In genomic region chr3:58175098-58175428, GRCh38 we compare ENCODE assay signal across 12 cellular contexts. TPM values are rescaled to one million over a fixed set of nuclear protein-coding genes. Genes with fewer than 3 reads are reported as not detected.
DNase-seq lines count a peak whose midpoint lies in the region; ATAC-seq, FAIRE-seq and TF ChIP-seq lines count a peak whose summit lies in the region.
"Had no signal": no experiment of that assay in that cellular context is flagged by ENCODE, and none has a peak within 500 bp of the region (broad histone marks: within the 10 kb centered on the region; RNA-seq: fewer than 3 reads in every experiment).

No MANE protein-coding gene starts in this region.

- CTCF ChIA-PET in activated CD8-positive, alpha-beta memory T cell treated with anti-CD3 and anti-CD28 coated beads, Interleukin-2, amount 10 ng/mL, durations not matched to agents 7 days and 5 days (lab: Charles Lee) = interaction anchor here (1.1 to 1.2 kb wide), 2 partner anchors 9 to 131 kb away, joined by 3 read pairs; partner anchors contain the start of genes HTD2 and RPP14

- peak overlapping the region; percentile 56 for H3K27ac ChIP-seq in HUES64 (ENCODE audit: low read depth, low read length)
- peak overlapping the region in 3 of 5 donors; percentile 19 to 75 (median 40) for H3K27ac ChIP-seq in adrenal gland
- peak overlapping the region; percentile 39 to 62 for H3K27ac ChIP-seq in left lung
- H3K27ac ChIP-seq in small intestine (ENCODE audit: low read depth in 1 of 2, low read length in 1 of 2) = peak overlapping the region; percentile 87 to 91

- no peak for DNase-seq in adrenal gland
- no peak for DNase-seq in left lung
- peak; percentile 30 for DNase-seq in small intestine
- no peak for DNase-seq in anterior cingulate cortex (lab: John Stamatoyannopoulos, UW)
- no peak for DNase-seq in activated CD8-positive, alpha-beta memory T cell treated with anti-CD3 and anti-CD28 coated beads, Interleukin-2, amount 10 ng/mL, durations not matched to agents 7 days and 5 days
- DNase-seq: CD8-positive, alpha-beta memory T cell; GF-D8 had no signal

- H3K4me1 Mint-ChIP-seq in activated CD8-positive, alpha-beta memory T cell treated with anti-CD3 and anti-CD28 coated beads, Interleukin-2, amount 10 ng/mL, durations not matched to agents 7 days and 5 days = peaks cover 21% of the 10 kb centered on the region

- H3K36me3 ChIP-seq in HUES64 (ENCODE audit: insufficient read depth, low read length) (peaks cover 19% of the 10 kb centered on the region), adrenal gland (replicated peaks in 1 of 2) (peaks cover 0 to 8% of the 10 kb centered on the region in 2 donors), left lung (peaks cover 0 to 15% of the 10 kb centered on the region in 2 donors), small intestine (ENCODE audit: control insufficient read depth in 2 of 2, insufficient read depth in 2 of 2, low read length in 2 of 2) (peaks cover 0 to 4% of the 10 kb centered on the region in 2 donors)

- H3K27me3 ChIP-seq in HUES64 (ENCODE audit: insufficient read depth, low read length) (peaks cover 10% of the 10 kb centered on the region; the same call in 1 of the 2 replicates), adrenal gland (no peaks in the 10 kb centered on the region), left lung (peaks cover 0 to 7% of the 10 kb centered on the region in 2 donors), small intestine (ENCODE audit: control insufficient read depth in 2 of 2, insufficient read depth in 2 of 2, low read length in 2 of 2) (no peaks in the 10 kb centered on the region)

- peaks cover 32% of the 10 kb centered on the region for H3K4me1 ChIP-seq in HUES64 (ENCODE audit: insufficient read depth, low read length)
- H3K4me1 ChIP-seq in adrenal gland (replicated peaks in 1 of 2) = peaks cover 12 to 28% of the 10 kb centered on the region in 2 donors
- peaks cover 16 to 45% of the 10 kb centered on the region in 2 donors for H3K4me1 ChIP-seq in left lung
- peaks cover 3 to 6% of the 10 kb centered on the region in 2 donors for H3K4me1 ChIP-seq in small intestine (ENCODE audit: control insufficient read depth in 2 of 2, insufficient read depth in 1 of 2, low read depth in 1 of 2, low read length in 1 of 2)

- no peaks in the 10 kb centered on the region for H3K9me3 Mint-ChIP-seq in activated CD8-positive, alpha-beta memory T cell treated with anti-CD3 and anti-CD28 coated beads, Interleukin-2, amount 10 ng/mL, durations not matched to agents 7 days and 5 days (ENCODE audit: low read depth)
- H3K9me3 Mint-ChIP-seq: CD8-positive, alpha-beta memory T cell had no signal

- H3K9me3 ChIP-seq in HUES64 (ENCODE audit: insufficient read depth, low read depth, low read length) = no peaks in the 10 kb centered on the region
- no peaks in the 10 kb centered on the region for H3K9me3 ChIP-seq in adrenal gland (replicated peaks in 1 of 3)
- no peaks in the 10 kb centered on the region for H3K9me3 ChIP-seq in left lung
- no peaks in the 10 kb centered on the region for H3K9me3 ChIP-seq in small intestine (ENCODE audit: control insufficient read depth, low read depth)

- no peak overlapping the region for H3K27ac Mint-ChIP-seq in activated CD8-positive, alpha-beta memory T cell treated with anti-CD3 and anti-CD28 coated beads, Interleukin-2, amount 10 ng/mL, durations not matched to agents 7 days and 5 days

- ATAC-seq in left lung = no peak
- no peak for ATAC-seq in GM21619 (IDR thresholded peaks at IDR 0.05; ENCODE audit: unreplicated experiment)
- ATAC-seq in activated CD8-positive, alpha-beta memory T cell treated with anti-CD3 and anti-CD28 coated beads, Interleukin-2, amount 10 ng/mL, durations not matched to agents 7 days and 5 days = no peak
- ATAC-seq in GM21447 (IDR thresholded peaks at IDR 0.05; ENCODE audit: unreplicated experiment) = no peak
- ATAC-seq: activated CD4-positive, CD25-positive, alpha-beta regulatory T cell treated with anti-CD3 and anti-CD28 coated beads, Interleukin-2, amount 50 U/mL, for 24 hours had no signal

- no peaks in the 10 kb centered on the region for H3K36me3 Mint-ChIP-seq in activated CD8-positive, alpha-beta memory T cell treated with anti-CD3 and anti-CD28 coated beads, Interleukin-2, amount 10 ng/mL, durations not matched to agents 7 days and 5 days

- TF ChIP-seq CTCF in adrenal gland (IDR thresholded peaks at IDR 0.05) = no peak
- no peak for TF ChIP-seq CTCF in left lung (IDR thresholded peaks at IDR 0.05)

- H3K4me3 ChIP-seq in HUES64 (ENCODE audit: low read length) (no peak overlapping the region), adrenal gland (no peak overlapping the region), left lung (no peak overlapping the region), small intestine (ENCODE audit: low read depth in 1 of 2, low read length in 2 of 2) (no peak overlapping the region)

- peaks cover 2% of the 10 kb centered on the region for H3K27me3 Mint-ChIP-seq in activated CD8-positive, alpha-beta memory T cell treated with anti-CD3 and anti-CD28 coated beads, Interleukin-2, amount 10 ng/mL, durations not matched to agents 7 days and 5 days

- FAIRE-seq in small intestine (lab: Jason Lieb, UNC) = no peak
- FAIRE-seq: endometrium had no signal

- no peak overlapping the region for H3K4me3 Mint-ChIP-seq in activated CD8-positive, alpha-beta memory T cell treated with anti-CD3 and anti-CD28 coated beads, Interleukin-2, amount 10 ng/mL, durations not matched to agents 7 days and 5 days
- H3K4me3 Mint-ChIP-seq: CD8-positive, alpha-beta memory T cell had no signal

- intact Hi-C loops in adrenal gland (cut with DNase I) (loop anchor here in 1 of 2 donors (10.0 kb wide), 1 partner anchor 170 kb away; the partner anchor contains the start of gene FLNB), left lung (cut with DNase I) (no loop called here)

- TF ChIP-seq POLR2A in adrenal gland (IDR thresholded peaks at IDR 0.05) = no peak

- WGBS in HUES64 = 49% methylated on average over 2 of the region's 3 CpGs
- 25 to 43% (median 35%) methylated on average over 3 of the region's 3 CpGs for WGBS in adrenal gland, 4 donors
- WGBS in small intestine, 3 donors = 4 to 26% (median 10%) methylated on average over 3 of the region's 3 CpGs

- peak overlapping the region; percentile 48; the same call in 1 of the 2 replicates for H3K9ac ChIP-seq in HUES64 (ENCODE audit: low read depth, low read length)

RNA-seq across cellular contexts. Expression of gene DNASE1L3, which starts 35.7 kb away (rescaled TPM):
- polyA plus RNA-seq in HUES64 (2013, experiment 1 of 2) = not detected
- not detected for polyA plus RNA-seq in HUES64 (2013, experiment 2 of 2)
- total RNA-seq in adrenal gland (10 to 100 TPM; 42.9 to 83.9 (median 58.4) TPM), left lung (1 to 10 TPM; 1.2 to 3.0 TPM)
- polyA plus RNA-seq in adrenal gland (10 to 100 TPM; 29.2 to 57.6 (median 46.3) TPM), small intestine (10 to 100 TPM in 1 of 3 donors, 1 to 10 TPM in 2; 2.9 to 17.0 (median 4.2) TPM)
- total RNA-seq in activated CD8-positive, alpha-beta memory T cell treated with anti-CD3 and anti-CD28 coated beads, Interleukin-2, amount 10 ng/mL, durations not matched to agents 7 days and 5 days = not detected
- total RNA-seq: CD8-positive, alpha-beta memory T cell had no signal
- polyA plus RNA-seq: CD8-positive, alpha-beta memory T cell had no signal

Comparison
In these comparisons a context has a peak if more than half of its experiments do, and no peak if none do; other contexts are left out.
1. RNA of gene DNASE1L3, which starts 35.7 kb away (total RNA-seq): 42.9 to 83.9 TPM in adrenal gland; 1.2 to 3.0 TPM in left lung and not detected in activated CD8-positive, alpha-beta memory T cell treated with anti-CD3 and anti-CD28 coated beads, Interleukin-2, amount 10 ng/mL, durations not matched to agents 7 days and 5 days; every median in the first group is over 10 times any median in the second.
2. Peak in every context shown above with its lines, with median percentiles within 50 percentile points of each other: H3K27ac ChIP-seq.